In the genomic region with DNA sequence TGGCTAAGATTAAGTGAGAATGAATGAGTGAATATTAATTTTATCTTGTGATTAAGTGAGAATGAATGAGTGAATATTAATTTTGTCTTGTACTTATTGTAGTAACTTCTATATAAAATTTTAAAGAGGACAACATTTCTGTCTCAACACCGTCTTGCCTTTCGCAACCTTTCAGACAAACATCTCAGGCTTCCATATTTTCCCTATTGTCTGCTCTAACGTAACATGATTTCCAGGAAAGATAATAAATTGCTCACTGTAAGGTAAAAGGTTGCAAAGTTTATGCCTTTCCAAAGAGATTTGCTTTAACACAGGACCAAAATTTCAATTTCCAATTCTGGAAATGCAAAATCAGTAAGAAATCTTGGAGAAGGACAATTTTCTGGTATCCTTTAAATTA, we compare ENCODE assay signal across 9 cellular contexts.
"Had no signal": no experiment of that assay in that cellular context is flagged by ENCODE, and none has a peak within 500 bp of the region (broad histone marks: within the 10 kb centered on the region; RNA-seq: fewer than 3 reads in every experiment).

No MANE protein-coding gene starts in this region.

- ATAC-seq: GM23338, HCT116 had no signal

- H3K4me2 ChIP-seq: GM23338 had no signal

- H3K9me3 Mint-ChIP-seq: HFFc6 had no signal

- H2AFZ ChIP-seq: GM23248, GM23338 had no signal

- H3K36me3 ChIP-seq: HAP-1 had no signal

- H3K9ac ChIP-seq: GM23248 had no signal

- H3K27ac ChIP-seq: GM23248 had no signal

- H3K4me3 ChIP-seq: GM23248, GM23338, HAP-1 had no signal

- H3K9me3 ChIP-seq: HAP-1 had no signal

- H3K4me3 Mint-ChIP-seq: GM23338, H9, HFFc6 had no signal

- H3K27ac Mint-ChIP-seq: GM23338, H9, HFFc6 had no signal

- DNase-seq: GOT3, H7, H9, HCEC 1CT, HFFc6 had no signal
